8 cellular contexts compared by ENCODE assay signal in the genomic region with DNA sequence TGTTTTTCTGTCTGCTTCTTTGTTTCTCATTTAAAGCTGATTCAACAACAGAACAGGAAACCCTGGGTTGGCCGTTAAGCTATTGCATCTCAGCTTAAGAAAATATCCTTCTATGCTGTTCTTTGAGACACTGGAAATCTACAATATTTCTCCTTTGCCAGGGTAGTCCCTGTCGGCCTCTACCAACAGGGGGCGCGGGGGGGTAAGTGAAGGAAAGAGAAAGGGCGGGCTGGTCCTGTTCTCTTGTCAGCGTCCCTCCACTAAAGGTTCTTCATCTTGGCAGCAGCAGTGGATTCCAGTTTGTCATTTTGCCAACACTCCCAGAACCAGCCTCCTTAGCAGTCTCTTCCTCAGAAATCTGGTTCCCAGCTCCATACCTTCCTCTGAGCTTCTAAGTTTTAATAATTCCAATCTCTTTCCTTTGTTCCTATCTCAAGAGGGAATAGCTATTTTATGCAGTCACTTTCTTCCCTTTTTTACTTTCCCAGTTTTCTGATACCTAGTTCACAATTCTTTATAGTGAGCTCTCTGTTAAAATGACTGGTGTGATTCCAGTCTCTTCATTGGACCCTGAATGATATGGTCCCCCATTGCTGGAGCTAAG.
DNase-seq lines count a peak whose midpoint lies in the region; ATAC-seq, FAIRE-seq and TF ChIP-seq lines count a peak whose summit lies in the region.

No MANE protein-coding gene starts in this region.

- H3K27ac ChIP-seq in small intestine (ENCODE audit: low read depth in 1 of 2, low read length in 1 of 2) = no peak overlapping the region

- FAIRE-seq in small intestine (lab: Jason Lieb, UNC) = no peak

- H3K4me3 ChIP-seq in AG04449 (ENCODE audit: low read depth, low read length) = no peak overlapping the region
- no peak overlapping the region for H3K4me3 ChIP-seq in small intestine (ENCODE audit: low read depth in 1 of 2, low read length in 2 of 2)

- no peaks in the 10 kb centered on the region for H3K27me3 ChIP-seq in small intestine (ENCODE audit: control insufficient read depth in 2 of 2, insufficient read depth in 2 of 2, low read length in 2 of 2)

- 11 to 26% (median 16%) methylated on average over 6 of the region's 6 CpGs for WGBS in small intestine, 3 donors

- no peaks in the 10 kb centered on the region for H3K36me3 ChIP-seq in small intestine (ENCODE audit: control insufficient read depth in 2 of 2, insufficient read depth in 2 of 2, low read length in 2 of 2)

- peak; percentile 67 for TF ChIP-seq CTCF in AG04449 (IDR thresholded peaks at IDR 0.05; ENCODE audit: insufficient read depth, low read length, missing control alignments)

- H3K4me1 ChIP-seq in small intestine (ENCODE audit: control insufficient read depth in 2 of 2, insufficient read depth in 1 of 2, low read depth in 1 of 2, low read length in 1 of 2) = peaks cover 0 to 3% of the 10 kb centered on the region in 2 donors

- CTCF ChIA-PET in AG04449 (lab: Yijun Ruan, JAX) = interaction anchor here (0.6 to 2.5 kb wide), 28 partner anchors 9 to 341 kb away, joined by 3 to 14 read pairs (median 4); no protein-coding TSS in a partner anchor

- intact Hi-C loops in Right ventricle myocardium superior (cut with DNase I) = no loop called here

- POLR2A ChIA-PET in AG04449 (lab: Yijun Ruan, JAX) = no interaction called here

- no peaks in the 10 kb centered on the region for H3K9me3 ChIP-seq in small intestine (ENCODE audit: control insufficient read depth, low read depth)

- ATAC-seq in GM18867 (IDR thresholded peaks at IDR 0.05; ENCODE audit: unreplicated experiment) (peak; percentile 78), Right ventricle myocardium superior (ENCODE audit: poor library complexity) (peak; percentile 96)

- DNase-seq in AG04449 (ENCODE audit: low read depth, low spot score) = no peak
- peak; percentile 86 for DNase-seq in NCI-H69 (lab: John Stamatoyannopoulos, UW)
- peak; percentile 7 for DNase-seq in activated gamma-delta T cell treated with anti-CD3 and anti-CD28 coated beads, Interleukin-2, amount 50 U/mL, for 16 hours (ENCODE audit: low read depth)
- peak; percentile 88 for DNase-seq in Right ventricle myocardium superior
- peak; percentile 65 for DNase-seq in small intestine
- no peak for DNase-seq in central memory CD4-positive, alpha-beta T cell
- no peak for DNase-seq in NCI-H510A (lab: John Stamatoyannopoulos, UW)

Comparison
In these comparisons a context has a peak if more than half of its experiments do, and no peak if none do; other contexts are left out.
1. DNase-seq: peak in NCI-H69 (single experiment), activated gamma-delta T cell treated with anti-CD3 and anti-CD28 coated beads, Interleukin-2, amount 50 U/mL, for 16 hours (single experiment), Right ventricle myocardium superior (single experiment) and small intestine (single experiment); none in AG04449 (single experiment), central memory CD4-positive, alpha-beta T cell (single experiment) and NCI-H510A (single experiment).